In the genomic region with DNA sequence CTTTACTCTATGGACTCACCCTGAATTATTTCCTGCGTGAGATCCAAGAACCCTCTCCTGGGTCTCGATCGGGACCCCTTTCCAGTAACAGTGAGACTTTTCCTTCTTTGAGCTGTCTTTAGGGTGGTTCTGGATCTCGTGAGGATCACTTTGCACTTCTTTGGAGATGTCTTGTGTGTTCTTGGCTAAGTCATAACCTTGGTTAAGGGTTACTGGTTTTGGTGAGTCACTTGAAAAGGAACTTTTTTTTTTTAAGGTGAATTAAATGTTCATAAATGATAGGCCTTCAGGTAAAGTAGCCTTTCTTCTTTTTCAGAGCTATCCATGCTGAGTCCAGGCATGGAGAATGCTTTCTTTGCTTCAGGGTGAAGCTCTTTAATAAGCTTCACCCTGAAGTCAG, we compare ENCODE assay signal across 1 cellular context.
A peak's percentile ranks its signal among the peaks of the same experiment; 100 is the strongest.
TF ChIP-seq lines count a peak whose summit lies in the region.

No MANE protein-coding gene starts in this region.

TF ChIP-seq in K562, 482 proteins besides CTCF, POLR2A, EP300 and RAD21:
- TF ChIP-seq, protein P1, sequence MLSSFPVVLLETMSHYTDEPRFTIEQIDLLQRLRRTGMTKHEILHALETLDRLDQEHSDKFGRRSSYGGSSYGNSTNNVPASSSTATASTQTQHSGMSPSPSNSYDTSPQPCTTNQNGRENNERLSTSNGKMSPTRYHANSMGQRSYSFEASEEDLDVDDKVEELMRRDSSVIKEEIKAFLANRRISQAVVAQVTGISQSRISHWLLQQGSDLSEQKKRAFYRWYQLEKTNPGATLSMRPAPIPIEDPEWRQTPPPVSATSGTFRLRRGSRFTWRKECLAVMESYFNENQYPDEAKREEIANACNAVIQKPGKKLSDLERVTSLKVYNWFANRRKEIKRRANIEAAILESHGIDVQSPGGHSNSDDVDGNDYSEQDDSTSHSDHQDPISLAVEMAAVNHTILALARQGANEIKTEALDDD (IDR thresholded peaks at IDR 0.05) = peak; percentile 32; the same call in 1 of the 2 replicates
- TF ChIP-seq, protein P2, sequence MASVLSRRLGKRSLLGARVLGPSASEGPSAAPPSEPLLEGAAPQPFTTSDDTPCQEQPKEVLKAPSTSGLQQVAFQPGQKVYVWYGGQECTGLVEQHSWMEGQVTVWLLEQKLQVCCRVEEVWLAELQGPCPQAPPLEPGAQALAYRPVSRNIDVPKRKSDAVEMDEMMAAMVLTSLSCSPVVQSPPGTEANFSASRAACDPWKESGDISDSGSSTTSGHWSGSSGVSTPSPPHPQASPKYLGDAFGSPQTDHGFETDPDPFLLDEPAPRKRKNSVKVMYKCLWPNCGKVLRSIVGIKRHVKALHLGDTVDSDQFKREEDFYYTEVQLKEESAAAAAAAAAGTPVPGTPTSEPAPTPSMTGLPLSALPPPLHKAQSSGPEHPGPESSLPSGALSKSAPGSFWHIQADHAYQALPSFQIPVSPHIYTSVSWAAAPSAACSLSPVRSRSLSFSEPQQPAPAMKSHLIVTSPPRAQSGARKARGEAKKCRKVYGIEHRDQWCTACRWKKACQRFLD (CRISPR knock-in tag; IDR thresholded peaks at IDR 0.05) = 0 out of 2 replicates have a peak, but pooled peaks have one; percentile 14
- TF ChIP-seq ATF1 (CRISPR knock-in tag; IDR thresholded peaks at IDR 0.05) (no peak), ATF1 (tag; IDR thresholded peaks at IDR 0.05) (no peak), FOXM1 (IDR thresholded peaks at IDR 0.05; ENCODE audit: low read depth) (no peak), FOXM1 (CRISPR knock-in tag; IDR thresholded peaks at IDR 0.05; ENCODE audit: low read depth) (no peak)
